Comparison of ENCODE assay signal across 8 cellular contexts in the genomic region with DNA sequence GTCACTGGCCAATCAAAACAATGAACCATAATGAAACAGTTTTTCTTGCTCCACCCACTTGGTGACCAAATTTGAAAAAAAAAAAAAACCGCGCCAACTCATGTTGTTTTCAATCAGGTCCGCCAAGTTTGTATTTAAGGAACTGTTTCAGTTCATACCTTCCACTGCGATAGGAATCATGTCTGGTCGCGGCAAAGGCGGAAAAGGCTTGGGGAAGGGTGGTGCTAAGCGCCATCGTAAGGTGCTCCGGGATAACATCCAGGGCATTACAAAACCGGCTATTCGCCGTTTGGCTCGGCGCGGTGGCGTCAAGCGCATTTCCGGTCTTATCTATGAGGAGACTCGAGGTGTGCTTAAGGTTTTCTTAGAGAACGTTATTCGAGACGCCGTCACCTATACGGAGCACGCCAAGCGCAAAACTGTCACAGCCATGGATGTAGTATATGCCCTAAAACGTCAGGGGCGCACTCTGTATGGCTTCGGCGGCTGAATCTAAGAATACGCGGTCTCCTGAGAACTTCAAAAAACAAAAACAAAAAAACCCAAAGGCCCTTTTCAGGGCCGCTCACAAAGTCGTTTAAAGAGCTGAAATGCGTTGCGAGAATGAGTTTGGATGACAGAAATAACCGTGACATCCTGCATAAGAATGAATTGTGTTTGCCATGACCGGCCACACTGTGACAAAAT. TPM values are rescaled to one million over a fixed set of nuclear protein-coding genes. Genes with fewer than 3 reads are reported as not detected.
DNase-seq lines count a peak whose midpoint lies in the region; ATAC-seq and TF ChIP-seq lines count a peak whose summit lies in the region.

No MANE protein-coding gene starts in this region.

- H3K9me3 ChIP-seq in adrenal gland (replicated peaks in 1 of 3) (no peaks in the 10 kb centered on the region), heart right ventricle (no peaks in the 10 kb centered on the region), upper lobe of right lung (no peaks in the 10 kb centered on the region)

- H3K27me3 ChIP-seq in adrenal gland, result no peaks in the 10 kb centered on the region
- H3K27me3 ChIP-seq in heart right ventricle, result no peaks in the 10 kb centered on the region
- H3K27me3 ChIP-seq in upper lobe of right lung, result no peaks in the 10 kb centered on the region

- DNase-seq in NCI-H128 (lab: John Stamatoyannopoulos, UW; ENCODE audit: unreplicated experiment) (peak; percentile 90), T follicular helper cell (ENCODE audit: low read depth) (peak; percentile 83), adrenal gland (peak; percentile 88 to 97 (median 92)), heart right ventricle (peak; percentile 83 to 90), posterior vena cava (ENCODE audit: low spot score) (peak; percentile 94), upper lobe of right lung (peak; percentile 90)

- ATAC-seq in HG02610 (IDR thresholded peaks at IDR 0.05; ENCODE audit: unreplicated experiment) (peak; percentile 88), heart right ventricle (peak; percentile 89 to 96 (median 95)), upper lobe of right lung (peak; percentile 96)

- 0 to 1% (median 1%) methylated on average over 32 to 39 of the region's 39 CpGs for WGBS in adrenal gland, 4 donors
- 0 to 1% methylated on average over 39 of the region's 39 CpGs for WGBS in heart right ventricle, 2 donors

- TF ChIP-seq CTCF in adrenal gland (IDR thresholded peaks at IDR 0.05) (peak in 5 of 6 experiments; percentile 35 to 65 (median 50)), heart right ventricle (IDR thresholded peaks at IDR 0.05) (peak in 8 of 9 donors; percentile 13 to 57 (median 40)), upper lobe of right lung (IDR thresholded peaks at IDR 0.05) (peak; percentile 47)

- H3K36me3 ChIP-seq in adrenal gland (replicated peaks in 1 of 2) (no peaks in the 10 kb centered on the region), heart right ventricle (no peaks in the 10 kb centered on the region), upper lobe of right lung (no peaks in the 10 kb centered on the region)

- peaks cover 8 to 13% of the 10 kb centered on the region in 2 donors for H3K4me1 ChIP-seq in adrenal gland (replicated peaks in 1 of 2)
- H3K4me1 ChIP-seq in heart right ventricle, result peaks cover 0 to 20% (median 10%) of the 10 kb centered on the region in 9 donors
- H3K4me1 ChIP-seq in upper lobe of right lung, result peaks cover 6% of the 10 kb centered on the region

- intact Hi-C loops in adrenal gland (cut with DNase I) (no loop called here), heart right ventricle (cut with DNase I) (loop anchor here in 2 of 10 donors (1.0 to 10.0 kb wide), 4 partner anchors 18 to 51 kb away; a partner anchor contains a TSS), posterior vena cava (cut with DNase I) (no loop called here), upper lobe of right lung (cut with DNase I) (no loop called here)

- H3K4me3 ChIP-seq in adrenal gland (peak overlapping the region in 3 of 4 donors; percentile 0 to 58 (median 29)), heart right ventricle (peak overlapping the region; percentile 22 to 75 (median 60)), upper lobe of right lung (peak overlapping the region; percentile 59)

- TF ChIP-seq POLR2A in GM10847 (IDR thresholded peaks at IDR 0.05; ENCODE audit: extremely low read depth, insufficient read length), result peak; percentile 99
- peak; percentile 99 to 100 for TF ChIP-seq POLR2A in adrenal gland (IDR thresholded peaks at IDR 0.05)

- H3K27ac ChIP-seq in adrenal gland (peak overlapping the region; percentile 82 to 96 (median 90)), heart right ventricle (peak overlapping the region; percentile 37 to 91 (median 80)), upper lobe of right lung (peak overlapping the region; percentile 87)

RNA-seq across cellular contexts. Expression of gene HFE, which starts 16.7 kb away (rescaled TPM):
- 10 to 100 TPM; 12.9 to 32.1 (median 23.6) TPM for total RNA-seq in adrenal gland
- polyA plus RNA-seq in adrenal gland, result 10 to 100 TPM in 1 of 3 donors, 1 to 10 TPM in 2; 6.2 to 15.9 (median 6.4) TPM
- 1 to 10 TPM; 2.4 to 7.7 (median 4.7) TPM for total RNA-seq in heart right ventricle
- 1 to 10 TPM; 1.4 to 2.5 TPM for polyA plus RNA-seq in heart right ventricle
- 10 to 100 TPM in 1 of 2 donors, 1 to 10 TPM in 1; 5.5 to 11.8 TPM for total RNA-seq in posterior vena cava
- total RNA-seq in upper lobe of right lung, result 9.2 TPM

Comparison
In these comparisons a context has a peak if more than half of its experiments do, and no peak if none do; other contexts are left out.
1. Peak in every context shown above with its lines: DNase-seq, ATAC-seq, H3K4me3 ChIP-seq and H3K27ac ChIP-seq.